ENCODE assay signal across 10 cellular contexts in genomic region chr6:149266659-149267058, GRCh38. TPM values are rescaled to one million over a fixed set of nuclear protein-coding genes. Genes with fewer than 3 reads are reported as not detected.
A peak's percentile ranks its signal among the peaks of the same experiment; 100 is the strongest.
DNase-seq lines count a peak whose midpoint lies in the region; ATAC-seq and TF ChIP-seq lines count a peak whose summit lies in the region.
"Had no signal": no experiment of that assay in that cellular context is flagged by ENCODE, and none has a peak within 500 bp of the region (broad histone marks: within the 10 kb centered on the region; RNA-seq: fewer than 3 reads in every experiment).

No MANE protein-coding gene starts in this region.

- peaks cover 5 to 11% of the 10 kb centered on the region in 2 donors for H3K4me1 Mint-ChIP-seq in effector memory CD8-positive, alpha-beta T cell (ENCODE audit: low read depth in 2 of 2)

- ATAC-seq in GM18858 (IDR thresholded peaks at IDR 0.05; ENCODE audit: unreplicated experiment) (peak; percentile 75), GM21576 (IDR thresholded peaks at IDR 0.05; ENCODE audit: unreplicated experiment) (peak; percentile 77), HG03342 (IDR thresholded peaks at IDR 0.05; ENCODE audit: unreplicated experiment) (peak; percentile 89), left lung (no peak)
- peak; percentile 29 for ATAC-seq in effector memory CD8-positive, alpha-beta T cell (replicated peaks)

- no peak overlapping the region for H3K4me3 Mint-ChIP-seq in effector memory CD8-positive, alpha-beta T cell

- peaks cover 0 to 31% of the 10 kb centered on the region in 2 donors for H3K4me1 ChIP-seq in left lung
- H3K4me1 ChIP-seq: parathyroid adenoma had no signal

- DNase-seq in effector memory CD8-positive, alpha-beta T cell, result no peak
- DNase-seq in hypothalamus (lab: John Stamatoyannopoulos, UW) (no peak), SHP77 (lab: John Stamatoyannopoulos, UW) (no peak), left lung (no peak), HUDEP-2 (lab: John Stamatoyannopoulos, UW; ENCODE audit: unreplicated experiment in 76 of 76) (no peak)
- DNase-seq: activated effector memory CD4-positive, alpha-beta T cell treated with Interleukin-2 at 50 U/mL for 16 hours had no signal

- no peaks in the 10 kb centered on the region for H3K36me3 Mint-ChIP-seq in effector memory CD8-positive, alpha-beta T cell (ENCODE audit: insufficient read depth)

- no peak for TF ChIP-seq CTCF in left lung (IDR thresholded peaks at IDR 0.05)

- intact Hi-C loops in left lung (cut with DNase I), result no loop called here

- no peak overlapping the region for H3K27ac ChIP-seq in left lung
- H3K27ac ChIP-seq: parathyroid adenoma had no signal

- no peaks in the 10 kb centered on the region for H3K27me3 ChIP-seq in left lung

- peak overlapping the region in 1 of 2 donors; percentile 26 for H3K27ac Mint-ChIP-seq in effector memory CD8-positive, alpha-beta T cell

- H3K9me3 Mint-ChIP-seq in effector memory CD8-positive, alpha-beta T cell, result no peaks in the 10 kb centered on the region

- peaks cover 12 to 31% of the 10 kb centered on the region in 2 donors for H3K27me3 Mint-ChIP-seq in effector memory CD8-positive, alpha-beta T cell

- no peak overlapping the region for H3K4me3 ChIP-seq in left lung

- no peaks in the 10 kb centered on the region for H3K9me3 ChIP-seq in left lung

- H3K36me3 ChIP-seq in left lung, result no peaks in the 10 kb centered on the region

RNA-seq across cellular contexts. Expression of gene TAB2, which starts 50.9 kb away (rescaled TPM):
- total RNA-seq in left lung, result 10 to 100 TPM; 49.3 to 51.2 TPM
